ENCODE assay signal across 9 cellular contexts in the genomic region with DNA sequence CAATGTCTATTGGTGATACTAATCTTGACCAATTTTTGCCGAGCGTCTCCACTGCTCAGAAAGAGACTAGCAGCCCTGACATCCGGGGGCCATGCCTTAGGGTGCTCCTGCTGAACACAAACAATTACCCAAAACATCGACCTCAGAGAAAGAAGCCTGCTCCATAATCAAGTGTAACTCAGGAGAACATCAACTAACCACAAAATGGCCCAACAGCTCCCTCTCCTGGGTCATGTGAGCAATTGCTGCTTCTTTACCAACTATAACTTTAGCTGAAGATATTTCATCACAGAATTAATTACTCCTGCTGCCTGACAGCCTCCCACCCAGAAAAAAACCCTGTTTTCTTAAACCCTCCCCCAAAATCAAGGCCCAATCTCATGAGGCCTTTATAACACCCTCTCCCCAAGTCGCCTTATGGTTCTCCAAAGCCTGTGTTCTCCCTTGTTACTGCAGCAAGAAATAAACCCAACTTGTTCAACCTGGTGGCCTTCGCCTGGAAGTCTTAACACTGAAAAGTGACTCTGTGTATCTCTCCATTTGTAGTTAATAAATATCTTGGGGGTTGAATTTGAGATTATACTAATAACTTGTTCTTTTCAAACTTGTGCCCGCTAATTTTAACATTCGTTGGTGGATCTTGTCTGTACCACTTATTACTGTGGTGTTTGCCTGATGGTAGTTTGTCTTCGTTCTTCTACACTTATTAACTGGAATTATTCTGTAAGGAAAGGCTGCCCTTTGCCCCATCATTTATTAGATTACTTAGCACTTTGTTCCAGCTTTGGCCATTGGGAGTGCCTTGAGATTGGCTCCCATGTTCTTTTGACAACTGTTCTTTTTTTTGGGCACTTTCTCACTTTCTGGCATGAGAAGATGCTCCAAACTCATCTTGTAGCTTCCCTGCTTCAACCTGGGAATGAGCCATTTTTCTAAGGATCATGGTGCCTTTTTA. TPM values are rescaled to one million over a fixed set of nuclear protein-coding genes. Genes with fewer than 3 reads are reported as not detected.
DNase-seq lines count a peak whose midpoint lies in the region; TF ChIP-seq lines count a peak whose summit lies in the region.
"Had no signal": no experiment of that assay in that cellular context is flagged by ENCODE, and none has a peak within 500 bp of the region (broad histone marks: within the 10 kb centered on the region; RNA-seq: fewer than 3 reads in every experiment).

No MANE protein-coding gene starts in this region.

- DNase-seq in activated gamma-delta T cell treated with Interleukin-2 at 50 U/mL for 16 hours (peak; percentile 63), activated gamma-delta T cell (lab: John Stamatoyannopoulos, UW) (no peak), LoVo (ENCODE audit: low spot score) (peak; percentile 80), RWPE1 (ENCODE audit: low spot score) (peak; percentile 86), fibroblast of the conjunctiva (ENCODE audit: low read depth) (peak; percentile 63), non-pigmented ciliary epithelial cell (ENCODE audit: low read depth) (peak; percentile 34), testis (peak; percentile 64)
- peak; percentile 15 to 44 for DNase-seq in activated T-helper 1 cell treated with anti-CD3 and anti-CD28 coated beads, Interleukin-2, amount 50 U/mL, for 16 hours (ENCODE audit: low read depth in 1 of 2, low spot score in 1 of 2)

- no peaks in the 10 kb centered on the region for H3K27me3 ChIP-seq in testis
- H3K27me3 ChIP-seq: BLaER1 had no signal

- no peaks in the 10 kb centered on the region for H3K36me3 ChIP-seq in testis (ENCODE audit: low read depth, missing control alignments)
- H3K36me3 ChIP-seq: BLaER1 had no signal

- CTCF ChIA-PET in RWPE1 (lab: Yijun Ruan, JAX), result interaction anchor here (0.5 to 2.8 kb wide), 24 partner anchors 11 to 638 kb away, joined by 3 to 43 read pairs (median 4); partner anchors contain the start of gene TBRG4

- 49 to 56% methylated on average over 9 of the region's 9 CpGs for WGBS in testis, 2 donors

- H3K27ac ChIP-seq in RWPE1 (no peak overlapping the region), testis (no peak overlapping the region)
- H3K27ac ChIP-seq: BLaER1 had no signal

- peak; percentile 90 for TF ChIP-seq CTCF in RWPE1 (conservative IDR thresholded peaks at IDR 0.05; ENCODE audit: low read depth)
- TF ChIP-seq CTCF in testis (IDR thresholded peaks at IDR 0.05), result peak; percentile 68 to 90 (median 83)

- H3K9me3 ChIP-seq in testis, result no peaks in the 10 kb centered on the region
- H3K9me3 ChIP-seq: BLaER1 had no signal

- no peak overlapping the region for H3K4me3 ChIP-seq in testis
- H3K4me3 ChIP-seq: BLaER1 had no signal

- no peaks in the 10 kb centered on the region for H3K4me1 ChIP-seq in testis

- intact Hi-C loops in testis (cut with DNase I; ENCODE audit: low total_unique reads), result loop anchor here (10.0 kb wide), 2 partner anchors 162 to 282 kb away; partner anchors contain the start of gene MYO1G

- POLR2A ChIA-PET in RWPE1 (lab: Yijun Ruan, JAX; ENCODE audit: low non-redundant PET), result no interaction called here

- TF ChIP-seq POLR2A in testis (IDR thresholded peaks at IDR 0.05), result no peak

RNA-seq across cellular contexts. Expression of gene RAMP3, which starts 21.2 kb away (rescaled TPM):
- total RNA-seq in testis, result 10 to 100 TPM; 17.0 to 23.8 TPM
- 9.1 TPM for polyA plus RNA-seq in testis (ENCODE audit: insufficient read depth, low read depth, low replicate concordance)

RNA-seq across cellular contexts. Expression of gene TBRG4, which starts 24.9 kb away (rescaled TPM):
- total RNA-seq in testis, result 10 to 100 TPM; 75.7 to 82.8 TPM
- 82.7 TPM for polyA plus RNA-seq in testis (ENCODE audit: insufficient read depth, low read depth, low replicate concordance)

RNA-seq across cellular contexts. Expression of gene NACAD, which starts 47.6 kb away (rescaled TPM):
- total RNA-seq in testis, result 10 to 100 TPM in 1 of 2 donors, 1 to 10 TPM in 1; 6.9 to 12.0 TPM
- polyA plus RNA-seq in testis (ENCODE audit: insufficient read depth, low read depth, low replicate concordance), result 8.7 TPM
